Comparison of ENCODE assay signal across 15 cellular contexts in genomic region chr19:28883241-28883693, GRCh38.
A peak's percentile ranks its signal among the peaks of the same experiment; 100 is the strongest.
DNase-seq lines count a peak whose midpoint lies in the region; FAIRE-seq and TF ChIP-seq lines count a peak whose summit lies in the region.
"Had no signal": no experiment of that assay in that cellular context is flagged by ENCODE, and none has a peak within 500 bp of the region (broad histone marks: within the 10 kb centered on the region; RNA-seq: fewer than 3 reads in every experiment).

No MANE protein-coding gene starts in this region.

- H2AFZ ChIP-seq in H1 (ENCODE audit: low read length): no peak overlapping the region

- CTCF ChIA-PET in H1 (lab: Charles Lee; ENCODE audit: partially characterized antibody): interaction anchor here (1.1 to 2.0 kb wide), 5 partner anchors 146 to 558 kb away, joined by 3 to 12 read pairs (median 5); no protein-coding TSS in a partner anchor

- peaks cover 4% of the 10 kb centered on the region for H3K4me1 Mint-ChIP-seq in progenitor cell of endocrine pancreas (ENCODE audit: low read depth)
- H3K4me1 Mint-ChIP-seq: activated naive CD4-positive, alpha-beta T cell treated with anti-CD3 and anti-CD28 coated beads, Interleukin-2, amount 50 U/mL, for 24 hours; CD8-positive, alpha-beta memory T cell had no signal

- H2BK120ac ChIP-seq in H1 (replicated peaks; ENCODE audit: low read depth, low read length): no peak overlapping the region

- TF ChIP-seq RAD21 in H1 (IDR thresholded peaks at IDR 0.05 in 1 of 2, conservative IDR thresholded peaks at IDR 0.05 in 1 of 2; ENCODE audit: low read depth in 2 of 2, low read length in 2 of 2): no peak

- no peak overlapping the region for H3K56ac ChIP-seq in H1 (replicated peaks; ENCODE audit: insufficient read length, low read depth, low read length)

- H3K27me3 ChIP-seq in H1 (replicated peaks in 1 of 4; ENCODE audit: control insufficient read depth in 3 of 4, extremely low read depth in 1 of 4, insufficient read depth in 3 of 4, low read length in 3 of 4): no peaks in the 10 kb centered on the region
- H3K27me3 ChIP-seq: transverse colon had no signal

- H3K27me3 Mint-ChIP-seq in progenitor cell of endocrine pancreas: peaks cover 26% of the 10 kb centered on the region

- no peak overlapping the region for H3K4me3 Mint-ChIP-seq in progenitor cell of endocrine pancreas (ENCODE audit: low read depth)
- H3K4me3 Mint-ChIP-seq: activated naive CD4-positive, alpha-beta T cell treated with anti-CD3 and anti-CD28 coated beads, Interleukin-2, amount 50 U/mL, for 24 hours; CD8-positive, alpha-beta memory T cell; T-helper 1 cell treated with Interleukin-12 subunit alpha and Interleukin-12 subunit beta and Interleukin-4 antibody, amounts not matched to agents 30 μg/mL and 1 μg/mL, for 36 hours had no signal

- H3K9ac ChIP-seq in H1 (replicated peaks in 1 of 4; ENCODE audit: extremely low read depth in 1 of 4, low read depth in 3 of 4, low read length in 3 of 4): no peak overlapping the region

- H3K4me1 ChIP-seq in H1 (replicated peaks in 1 of 4; ENCODE audit: control insufficient read depth in 3 of 4, insufficient read depth in 4 of 4, low read length in 3 of 4): peaks cover 7 to 24% (median 17%) of the 10 kb centered on the region in 4 experiments
- H3K4me1 ChIP-seq: HAP-1 had no signal

- no peak overlapping the region for H3K27ac Mint-ChIP-seq in progenitor cell of endocrine pancreas
- H3K27ac Mint-ChIP-seq: activated naive CD4-positive, alpha-beta T cell treated with anti-CD3 and anti-CD28 coated beads, Interleukin-2, amount 50 U/mL, for 24 hours; CD8-positive, alpha-beta memory T cell; T-helper 1 cell treated with Interleukin-12 subunit alpha and Interleukin-12 subunit beta and Interleukin-4 antibody, amounts not matched to agents 30 μg/mL and 1 μg/mL, for 36 hours had no signal

- 0 out of 8 replicates have a peak overlapping the region, but pooled peaks of 1 of the 4 experiments have one; percentile 10 for H3K4me3 ChIP-seq in H1 (ENCODE audit: extremely low read depth in 1 of 4, insufficient read depth in 2 of 4, low read depth in 3 of 4, low read length in 4 of 4)
- H3K4me3 ChIP-seq in skeletal muscle cell (ENCODE audit: low read depth, low read length): no peak overlapping the region
- H3K4me3 ChIP-seq: HAP-1, transverse colon had no signal

- TF ChIP-seq EP300 in H1 (IDR thresholded peaks at IDR 0.05; ENCODE audit: borderline replicate concordance in 1 of 2, low read depth in 2 of 2, low read length in 2 of 2): no peak

- no peak overlapping the region for H4K91ac ChIP-seq in H1 (replicated peaks; ENCODE audit: insufficient read length, low read length)

- peak overlapping the region; percentile 11; the same call in 1 of the 2 replicates for H2BK12ac ChIP-seq in H1 (ENCODE audit: low read depth, low read length)

- H2BK5ac ChIP-seq in H1 (ENCODE audit: low read depth, low read length): peak overlapping the region; percentile 10; the same call in 1 of the 2 replicates

- peak overlapping the region; percentile 14; the same call in 1 of the 2 replicates for H3K18ac ChIP-seq in H1 (ENCODE audit: extremely low read depth, low read length)

- no peaks in the 10 kb centered on the region for H3K9me3 Mint-ChIP-seq in progenitor cell of endocrine pancreas (ENCODE audit: low read depth)
- H3K9me3 Mint-ChIP-seq: activated naive CD4-positive, alpha-beta T cell treated with anti-CD3 and anti-CD28 coated beads, Interleukin-2, amount 50 U/mL, for 24 hours; CD8-positive, alpha-beta memory T cell; T-helper 1 cell treated with Interleukin-12 subunit alpha and Interleukin-12 subunit beta and Interleukin-4 antibody, amounts not matched to agents 30 μg/mL and 1 μg/mL, for 36 hours had no signal

- H3K27ac ChIP-seq in H1 (ENCODE audit: low read depth, low read length): no peak overlapping the region

- H4K8ac ChIP-seq in H1 (ENCODE audit: extremely low read depth, insufficient read depth, low read length): no peak overlapping the region

- H3K79me2 ChIP-seq in H1 (ENCODE audit: control insufficient read depth in 1 of 2, insufficient read depth in 2 of 2, low read length in 2 of 2): no peaks in the 10 kb centered on the region

- no peaks in the 10 kb centered on the region for H3K36me3 Mint-ChIP-seq in progenitor cell of endocrine pancreas (ENCODE audit: insufficient read depth)
- H3K36me3 Mint-ChIP-seq: activated naive CD4-positive, alpha-beta T cell treated with anti-CD3 and anti-CD28 coated beads, Interleukin-2, amount 50 U/mL, for 24 hours; CD8-positive, alpha-beta memory T cell had no signal

- peak overlapping the region; percentile 40 to 56; a peak in 3 of 4 replicates for H3K4me2 ChIP-seq in H1 (ENCODE audit: insufficient read depth in 1 of 2, low read depth in 2 of 2, low read length in 2 of 2)

- H3K79me1 ChIP-seq in H1 (ENCODE audit: low read depth, low read length): no peaks in the 10 kb centered on the region

- H3K36me3 ChIP-seq in H1 (ENCODE audit: control insufficient read depth in 2 of 4, insufficient read depth in 4 of 4, low read length in 3 of 4): no peaks in the 10 kb centered on the region
- H3K36me3 ChIP-seq: HAP-1, transverse colon had no signal

- no peak for TF ChIP-seq POLR2A in H1 (IDR thresholded peaks at IDR 0.05; ENCODE audit: control extremely low read depth in 1 of 2, low read depth in 2 of 2, low read length in 2 of 2)

- H2AK5ac ChIP-seq in H1 (ENCODE audit: low read depth, low read length): no peak overlapping the region

- H2BK15ac ChIP-seq in H1 (ENCODE audit: low read length): peak overlapping the region; percentile 24; the same call in 1 of the 2 replicates

- no peak overlapping the region for H3K4ac ChIP-seq in H1 (replicated peaks; ENCODE audit: insufficient read length, low read depth, low read length)

- H3K23ac ChIP-seq in H1 (ENCODE audit: insufficient read length): no peak overlapping the region

- no peak overlapping the region; the same call in 1 of the 2 replicates for H2BK20ac ChIP-seq in H1 (ENCODE audit: low read length)

- H3K14ac ChIP-seq in H1 (ENCODE audit: insufficient read length): no peak overlapping the region

- WGBS in H1 (ENCODE audit: extremely low coverage in 1 of 2, insufficient coverage in 1 of 2, insufficient read length in 1 of 2, insufficient replicate concordance in 2 of 2, low coverage in 1 of 2, low lambda C conversion rate in 2 of 2, missing lambda C conversion rate in 1 of 2), 2 experiments: 47% methylated on average over 9 of the region's 9 CpGs; no CpG with 5 or more reads in 1 of the 2 experiments

- POLR2A ChIA-PET in H1 (lab: Charles Lee; ENCODE audit: partially characterized antibody): no interaction called here

- peak; percentile 23 for DNase-seq in GM04504 (ENCODE audit: low read depth)
- no peak for DNase-seq in H1 (ENCODE audit: low read depth in 1 of 2, low spot score in 2 of 2)
- peak; percentile 24 for DNase-seq in iPS-NIHi11 (ENCODE audit: low spot score)
- peak; percentile 14 for DNase-seq in skeletal muscle cell (ENCODE audit: low read depth)
- no peak for DNase-seq in progenitor cell of endocrine pancreas (ENCODE audit: low spot score, unreplicated experiment)
- no peak for DNase-seq in NCI-H446 (lab: John Stamatoyannopoulos, UW)
- DNase-seq in NK-92 treated with Interleukin-12 subunit alpha and Interleukin-12 subunit beta, amount 100 ng/mL, for 24 hours (lab: John Stamatoyannopoulos, UW): no peak
- DNase-seq in NCI-H2196 treated with DMSO at 0.1 percent for 48 hours (lab: John Stamatoyannopoulos, UW; ENCODE audit: unreplicated experiment): no peak
- DNase-seq: CD8-positive, alpha-beta memory T cell; islet precursor cell; NCI-H2081 treated with DMSO at 0.1 percent for 48 hours; transverse colon had no signal

- no peaks in the 10 kb centered on the region for H3K23me2 ChIP-seq in H1 (ENCODE audit: low read depth, low read length)

- H4K20me1 ChIP-seq in H1 (replicated peaks in 1 of 2; ENCODE audit: control insufficient read depth in 1 of 2, insufficient read depth in 2 of 2, low read length in 2 of 2): no peaks in the 10 kb centered on the region

- no peaks in the 10 kb centered on the region for H3K9me3 ChIP-seq in H1 (ENCODE audit: insufficient read depth in 2 of 2, low read depth in 1 of 2, low read length in 1 of 2)
- H3K9me3 ChIP-seq: HAP-1, transverse colon had no signal

- peak overlapping the region; percentile 2 for H4K5ac ChIP-seq in H1 (ENCODE audit: insufficient read length, low read depth, low read length)

- TF ChIP-seq CTCF in H1 (IDR thresholded peaks at IDR 0.05; ENCODE audit: control extremely low read depth in 1 of 3, insufficient read depth in 1 of 3, low read depth in 1 of 3, low read length in 3 of 3) (no peak), progenitor cell of endocrine pancreas (IDR thresholded peaks at IDR 0.05; ENCODE audit: unreplicated experiment) (no peak)

- FAIRE-seq in H1 (lab: Jason Lieb, UNC): no peak

TF ChIP-seq in H1, 55 proteins besides CTCF, POLR2A, EP300 and RAD21:
- TF ChIP-seq TCF12 (IDR thresholded peaks at IDR 0.05; ENCODE audit: low read depth, low read length) (no peak), MAX (IDR thresholded peaks at IDR 0.05) (0 out of 2 replicates have a peak, but pooled peaks have one; percentile 18), E2F6 (IDR thresholded peaks at IDR 0.05) (0 out of 2 replicates have a peak, but pooled peaks have one; percentile 9)

Comparison
In these comparisons a context has a peak if more than half of its experiments do, and no peak if none do; other contexts are left out.
1. DNase-seq: peak in GM04504 (single experiment), iPS-NIHi11 (single experiment) and skeletal muscle cell (single experiment); none in H1 (0 of 2), progenitor cell of endocrine pancreas (single experiment), NCI-H446 (0 of 2), NK-92 treated with Interleukin-12 subunit alpha and Interleukin-12 subunit beta, amount 100 ng/mL, for 24 hours (single experiment) and NCI-H2196 treated with DMSO at 0.1 percent for 48 hours (single experiment).